ENCODE assay signal across 1 cellular context in the genomic region with DNA sequence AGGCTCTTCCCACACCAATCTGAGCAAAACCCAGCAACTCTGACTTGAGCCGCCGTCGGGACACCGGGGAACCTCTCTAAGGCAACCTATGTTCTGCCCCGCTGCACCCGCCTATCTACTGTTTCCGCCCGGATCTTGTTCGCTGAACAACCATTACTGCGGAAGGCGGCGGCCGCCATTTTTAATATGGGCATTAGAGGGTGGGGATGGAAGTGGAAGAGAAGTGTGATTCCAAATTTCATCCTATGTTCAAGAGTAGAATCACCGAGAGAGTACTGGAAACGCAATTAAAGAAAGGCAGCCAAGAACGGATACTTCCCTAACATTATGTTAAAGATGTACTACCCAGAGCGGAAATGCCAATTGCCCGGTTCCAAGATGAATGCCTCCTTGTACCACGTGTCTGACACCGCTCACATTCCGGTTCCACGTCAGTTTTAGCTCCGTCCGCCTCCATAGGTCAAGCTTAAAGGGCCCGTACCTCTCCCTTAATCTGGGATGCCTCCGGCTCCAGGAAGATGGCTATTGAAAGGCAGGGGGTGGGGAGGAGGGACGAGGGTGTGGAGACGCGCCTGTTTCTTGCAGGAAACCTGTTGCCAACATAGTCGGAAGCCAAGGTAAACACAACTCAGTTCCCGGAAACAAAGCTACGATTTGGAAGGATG.
TF ChIP-seq lines count a peak whose summit lies in the region.

A gene (minus strand): TSS at position 95 of the 665 bp plus-strand sequence. CDS start 198 bp downstream, outside the sequence.

TF ChIP-seq in endothelial cell of umbilical vein, 7 proteins besides CTCF, POLR2A, EP300 and RAD21:
- TF ChIP-seq MYC (IDR thresholded peaks at IDR 0.05; ENCODE audit: low read depth, low read length) (peak; percentile 100), POLR2AphosphoS5 (IDR thresholded peaks at IDR 0.05; ENCODE audit: insufficient read depth, low read depth, low read length) (no peak), FOS (IDR thresholded peaks at IDR 0.05; ENCODE audit: borderline replicate concordance, insufficient read depth, low read length) (no peak)
- TF ChIP-seq, protein P1, sequence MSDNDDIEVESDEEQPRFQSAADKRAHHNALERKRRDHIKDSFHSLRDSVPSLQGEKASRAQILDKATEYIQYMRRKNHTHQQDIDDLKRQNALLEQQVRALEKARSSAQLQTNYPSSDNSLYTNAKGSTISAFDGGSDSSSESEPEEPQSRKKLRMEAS (IDR thresholded peaks at IDR 0.05; ENCODE audit: insufficient read depth, insufficient read length), result peak; percentile 97
